ENCODE assay signal across 9 cellular contexts in genomic region chr4:5421416-5421815, GRCh38.
"Had no signal": no experiment of that assay in that cellular context is flagged by ENCODE, and none has a peak within 500 bp of the region (broad histone marks: within the 10 kb centered on the region; RNA-seq: fewer than 3 reads in every experiment).

No MANE protein-coding gene starts in this region.

- H3K4me3 ChIP-seq: GM23248, HAP-1 had no signal

- H3K36me3 ChIP-seq: HAP-1 had no signal

- H3K9ac ChIP-seq: GM23248 had no signal

- H3K27ac ChIP-seq: GM23248, HL-60 had no signal

- H3K36me3 Mint-ChIP-seq: IgD-negative memory B cell had no signal

- FAIRE-seq: HepG2 had no signal

- H3K4me1 ChIP-seq: HAP-1 had no signal

- H3K9me3 ChIP-seq: HAP-1 had no signal

- H3K4me3 Mint-ChIP-seq: HFFc6 had no signal

- H3K27ac Mint-ChIP-seq: HFFc6, IgD-negative memory B cell had no signal

- DNase-seq: GM23248, GOT3, H7, HFFc6, KBM-7 had no signal
